20 cellular contexts compared by ENCODE assay signal in the genomic region with DNA sequence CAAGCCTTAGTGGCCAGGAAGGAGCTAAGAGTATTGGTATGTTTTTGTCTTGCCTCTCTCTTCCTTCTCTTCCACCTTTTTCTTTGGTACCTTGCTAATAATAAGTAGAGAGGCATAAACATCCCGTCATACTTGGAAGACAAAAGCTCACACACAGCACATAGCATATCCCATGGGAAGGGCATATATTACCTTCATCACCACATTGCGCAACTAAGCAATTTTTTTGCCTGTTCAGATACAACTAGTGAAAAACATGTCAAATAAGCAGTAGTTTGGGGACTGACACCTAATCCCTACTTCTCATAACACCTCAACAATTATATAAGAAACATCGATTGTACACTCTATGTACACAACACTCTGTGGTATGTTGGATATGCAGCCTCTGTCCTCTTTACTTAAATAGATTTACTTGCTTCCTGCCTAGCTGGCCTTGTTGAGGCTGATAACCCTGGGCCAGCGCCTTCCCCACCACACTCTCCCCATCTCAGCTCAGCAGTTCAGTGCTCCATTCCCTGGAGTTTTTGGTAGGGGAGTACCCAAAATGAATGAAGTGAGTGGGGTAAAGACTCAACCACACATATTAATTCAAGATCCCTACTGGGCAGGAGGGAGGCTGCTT. TPM values are rescaled to one million over a fixed set of nuclear protein-coding genes. Genes with fewer than 3 reads are reported as not detected.
DNase-seq lines count a peak whose midpoint lies in the region; ATAC-seq, FAIRE-seq and TF ChIP-seq lines count a peak whose summit lies in the region.
"Had no signal": no experiment of that assay in that cellular context is flagged by ENCODE, and none has a peak within 500 bp of the region (broad histone marks: within the 10 kb centered on the region; RNA-seq: fewer than 3 reads in every experiment).

No MANE protein-coding gene starts in this region.

- no peak overlapping the region for H3K4me3 ChIP-seq in BLaER1 treated with 17β-estradiol and CSF1 and Interleukin-3, amounts not matched to agents 10 nM and 100 nM
- no peak overlapping the region for H3K4me3 ChIP-seq in K562
- no peak overlapping the region for H3K4me3 ChIP-seq in neural progenitor cell
- H3K4me3 ChIP-seq in esophagus squamous epithelium = no peak overlapping the region
- H3K4me3 ChIP-seq: GM23248 had no signal

- peak overlapping the region; percentile 61 for H2AFZ ChIP-seq in K562 (ENCODE audit: low read depth, low read length)
- peak overlapping the region; percentile 5 for H2AFZ ChIP-seq in neural progenitor cell (replicated peaks)
- H2AFZ ChIP-seq: GM23248 had no signal

- no peaks in the 10 kb centered on the region for H3K27me3 ChIP-seq in BLaER1 treated with 17β-estradiol and CSF1 and Interleukin-3, amounts not matched to agents 10 nM and 100 nM
- H3K27me3 ChIP-seq in K562 (ENCODE audit: control insufficient read depth in 2 of 2, insufficient read depth in 2 of 2, low read length in 2 of 2) (no peaks in the 10 kb centered on the region), neural progenitor cell (no peaks in the 10 kb centered on the region), esophagus squamous epithelium (peaks cover 0 to 12% (median 0%) of the 10 kb centered on the region in 4 donors)

- no peaks in the 10 kb centered on the region for H3K36me3 Mint-ChIP-seq in neural progenitor cell
- H3K36me3 Mint-ChIP-seq: CD4-positive, alpha-beta memory T cell had no signal

- no peak overlapping the region for H3K27ac ChIP-seq in BLaER1 treated with 17β-estradiol and CSF1 and Interleukin-3, amounts not matched to agents 10 nM and 100 nM
- H3K27ac ChIP-seq in K562 (ENCODE audit: extremely low read depth, low read depth, low read length) (peak overlapping the region; percentile 59; the same call in 2 of the 3 replicates), neural progenitor cell (no peak overlapping the region), esophagus squamous epithelium (no peak overlapping the region)
- H3K27ac ChIP-seq: GM23248 had no signal

- intact Hi-C loops in K562 (cut with micrococcal nuclease) = no loop called here
- intact Hi-C loops in esophagus squamous epithelium (cut with DNase I) = no loop called here

- no TSS peak for BruUV-seq in K562 (replicated peaks; lab: Mats Ljungman, UMichigan)

- peaks cover 19% of the 10 kb centered on the region for H3F3A ChIP-seq in neural progenitor cell (ENCODE audit: low read depth)

- no peaks in the 10 kb centered on the region for H3K79me2 ChIP-seq in K562 (ENCODE audit: control insufficient read depth, insufficient read depth, low read length)
- H3K79me2 ChIP-seq in neural progenitor cell (ENCODE audit: low read depth) = no peaks in the 10 kb centered on the region

- H3K4me1 Mint-ChIP-seq in neural progenitor cell = peaks cover 52% of the 10 kb centered on the region

- no peak overlapping the region for H3K27ac Mint-ChIP-seq in neural progenitor cell
- H3K27ac Mint-ChIP-seq: CD4-positive, alpha-beta memory T cell; H9 had no signal

- peak in 3 of 4 experiments; percentile 5 to 57 (median 41) for DNase-seq in K562 (ENCODE audit: extremely low read depth in 1 of 4, low spot score in 3 of 4)
- DNase-seq in neural progenitor cell (ENCODE audit: low spot score) = no peak
- no peak for DNase-seq in SK-N-DZ (ENCODE audit: low spot score)
- DNase-seq in esophagus squamous epithelium (lab: John Stamatoyannopoulos, UW) = no peak
- DNase-seq: BE2C; C1 segment of cervical spinal cord; Calu3; CD4-positive, alpha-beta memory T cell; COR-L47; DMS53; DND-41; GM23248; H9 had no signal

- no peak overlapping the region for H3K4me3 Mint-ChIP-seq in neural progenitor cell
- H3K4me3 Mint-ChIP-seq: CD4-positive, alpha-beta memory T cell; H9 had no signal

- no peaks in the 10 kb centered on the region for H4K20me1 ChIP-seq in BLaER1 treated with 17β-estradiol and CSF1 and Interleukin-3, amounts not matched to agents 10 nM and 100 nM
- H4K20me1 ChIP-seq in K562 (replicated peaks; ENCODE audit: control insufficient read depth, insufficient read depth, low read length) (no peaks in the 10 kb centered on the region), neural progenitor cell (ENCODE audit: low read depth) (no peaks in the 10 kb centered on the region)

- CTCF ChIA-PET in K562 (lab: Yijun Ruan, JAX; ENCODE audit: low intra/inter-chr PET ratio) = no interaction called here

- peak overlapping the region in 6 of 11 experiments; percentile 8 to 50 (median 35); a peak in 7 of 22 replicates for H3K4me2 ChIP-seq in BLaER1 treated with 17β-estradiol and CSF1 and Interleukin-3, amounts not matched to agents 10 nM and 100 nM
- H3K4me2 ChIP-seq in K562 (ENCODE audit: insufficient read depth, low read length) (peak overlapping the region; percentile 66), neural progenitor cell (no peak overlapping the region)

- no peaks in the 10 kb centered on the region for H3K36me3 ChIP-seq in BLaER1 treated with 17β-estradiol and CSF1 and Interleukin-3, amounts not matched to agents 10 nM and 100 nM
- H3K36me3 ChIP-seq in K562 (ENCODE audit: control insufficient read depth, insufficient read depth, low read length) (no peaks in the 10 kb centered on the region), neural progenitor cell (peaks cover 3% of the 10 kb centered on the region), esophagus squamous epithelium (no peaks in the 10 kb centered on the region)
- H3K36me3 ChIP-seq: BE2C had no signal

- no peaks in the 10 kb centered on the region for H3K9me1 ChIP-seq in K562 (ENCODE audit: control insufficient read depth, insufficient read depth, low read length)

- POLR2A ChIA-PET in K562 (lab: Yijun Ruan, JAX) = interaction anchor here (0.6 to 0.7 kb wide), 4 partner anchors 9 to 20 kb away, joined by 3 read pairs; no protein-coding TSS in a partner anchor

- FAIRE-seq in K562 (lab: Jason Lieb, UNC) = no peak
- FAIRE-seq: G401.6, GM12892 had no signal

- no peak for TF ChIP-seq CTCF in K562 (IDR thresholded peaks at IDR 0.05 in 2 of 3, conservative IDR thresholded peaks at IDR 0.05 in 1 of 3; ENCODE audit: insufficient read depth in 2 of 3, low read depth in 1 of 3, low read length in 3 of 3)
- no peak for TF ChIP-seq CTCF in neural progenitor cell (IDR thresholded peaks at IDR 0.05)
- TF ChIP-seq CTCF in esophagus squamous epithelium (IDR thresholded peaks at IDR 0.05) = no peak

- in situ Hi-C loops in K562 (cut with MboI) = no loop called here

- TF ChIP-seq EP300 in Ishikawa (IDR thresholded peaks at IDR 0.05; ENCODE audit: borderline replicate concordance) = no peak
- TF ChIP-seq EP300 in K562 (IDR thresholded peaks at IDR 0.05; ENCODE audit: low read length) = no peak; the same call in 1 of the 2 replicates

- 36% methylated on average over 4 of the region's 4 CpGs for WGBS in K562 (ENCODE audit: insufficient coverage, low coverage, missing lambda C conversion rate)
- 81 to 88% methylated on average over 4 of the region's 4 CpGs for WGBS in esophagus squamous epithelium, 2 donors

- peaks cover 0 to 31% (median 4%) of the 10 kb centered on the region in 10 experiments; a peak in 8 of 20 replicates for H3K4me1 ChIP-seq in BLaER1 treated with 17β-estradiol and CSF1 and Interleukin-3, amounts not matched to agents 10 nM and 100 nM
- H3K4me1 ChIP-seq in K562 (replicated peaks in 1 of 2; ENCODE audit: control insufficient read depth in 2 of 2, insufficient read depth in 2 of 2, low read length in 2 of 2) (peaks cover 0 to 26% of the 10 kb centered on the region in 2 experiments; a peak in 2 of 5 replicates), neural progenitor cell (peaks cover 40% of the 10 kb centered on the region), esophagus squamous epithelium (peaks cover 0 to under 1% (median 0%) of the 10 kb centered on the region in 3 donors)
- H3K4me1 ChIP-seq: BE2C had no signal

- no peaks in the 10 kb centered on the region for H3K9me3 Mint-ChIP-seq in neural progenitor cell
- H3K9me3 Mint-ChIP-seq: H9 had no signal

- TF ChIP-seq POLR2A in K562 (conservative IDR thresholded peaks at IDR 0.05) (no peak), esophagus squamous epithelium (IDR thresholded peaks at IDR 0.05) (no peak)

- ATAC-seq in K562 (peak; percentile 78), GM21529 (IDR thresholded peaks at IDR 0.05; ENCODE audit: unreplicated experiment) (no peak), HG03439 (IDR thresholded peaks at IDR 0.05; ENCODE audit: unreplicated experiment) (no peak)
- ATAC-seq: HCT116 had no signal

- TF ChIP-seq RAD21 in Ishikawa (IDR thresholded peaks at IDR 0.05; ENCODE audit: low read depth) (no peak), K562 (CRISPR knock-in tag; conservative IDR thresholded peaks at IDR 0.05 in 1 of 2, IDR thresholded peaks at IDR 0.05 in 1 of 2) (no peak)

- no peak overlapping the region for H3K9ac ChIP-seq in BLaER1 treated with 17β-estradiol and CSF1 and Interleukin-3, amounts not matched to agents 10 nM and 100 nM
- H3K9ac ChIP-seq in K562 (ENCODE audit: insufficient read depth in 1 of 2, low read depth in 2 of 2, low read length in 2 of 2) = no peak overlapping the region; a peak in 1 of 4 replicates
- H3K9ac ChIP-seq in neural progenitor cell = no peak overlapping the region
- H3K9ac ChIP-seq: GM23248 had no signal

- no peaks in the 10 kb centered on the region for H3K9me3 ChIP-seq in BLaER1 treated with 17β-estradiol and CSF1 and Interleukin-3, amounts not matched to agents 10 nM and 100 nM (replicated peaks in 1 of 11)
- H3K9me3 ChIP-seq in K562 (replicated peaks; ENCODE audit: control insufficient read depth, insufficient read depth, low read depth, low read length) = no peaks in the 10 kb centered on the region
- H3K9me3 ChIP-seq in neural progenitor cell (ENCODE audit: low read depth) = no peaks in the 10 kb centered on the region
- H3K9me3 ChIP-seq in esophagus squamous epithelium = no peaks in the 10 kb centered on the region
- H3K9me3 ChIP-seq: BE2C had no signal

- peaks cover 3% of the 10 kb centered on the region for H3K27me3 Mint-ChIP-seq in neural progenitor cell (ENCODE audit: insufficient read depth, low read depth)

RNA-seq across cellular contexts. Expression of gene MBIP, which starts 35.4 kb away (rescaled TPM):
- 10.0 and 50.9 TPM in 2 replicates for total RNA-seq in K562 (2011; cell fraction: chromatin; rRNA removed; ENCODE audit: low replicate concordance)
- 3.8 and 10.1 TPM in 2 replicates for total RNA-seq in K562 (2011; cell fraction: nucleolus; rRNA removed)
- 20.8 and 50.6 TPM in 2 replicates for total RNA-seq in K562 (2011; cell fraction: nucleoplasm; rRNA removed)
- total RNA-seq in K562 (2014; rRNA removed) = 5.5 and 8.4 TPM in 2 replicates
- 13.8 and 16.1 TPM in 2 replicates for total RNA-seq in K562 (2014; rRNA removed; fragmentation: Illumina TruSeq; extraction: Trizol)
- total RNA-seq in K562 (2015; rRNA removed; fragmentation: Illumina TruSeq; extraction: Trizol) = 10.8 and 14.4 TPM in 2 replicates
- total RNA-seq in K562 (2021) = 12.8 and 14.4 TPM in 2 replicates
- 19.3 and 19.4 TPM in 2 replicates for polyA plus RNA-seq in K562 (2011; rRNA removed)
- polyA plus RNA-seq in K562 (2011; cell fraction: cytosol; rRNA removed) = 5.7 and 8.4 TPM in 2 replicates
- polyA plus RNA-seq in K562 (2011; cell fraction: nucleus; rRNA removed) = 14.2 and 23.8 TPM in 2 replicates
- polyA plus RNA-seq in K562 (2012) = 13.3 and 16.0 TPM in 2 replicates
- 21.0 and 25.3 TPM in 2 replicates for polyA plus RNA-seq in K562 (2014; fragmentation: Illumina TruSeq; extraction: Trizol)
- 10 to 100 TPM; 29.3 to 31.1 TPM for polyA plus RNA-seq in K562 (2014; fragmentation: Nextera tagmentation; extraction: Ambion mirVana)
- polyA plus RNA-seq in K562 (2014; rRNA removed) = 19.4 and 20.2 TPM in 2 replicates
- 18.3 and 26.3 TPM in 2 replicates for polyA minus RNA-seq in K562 (2011; rRNA and poly(A)+ RNA removed)
- 5.2 and 6.4 TPM in 2 replicates for polyA minus RNA-seq in K562 (2011; cell fraction: cytosol; rRNA and poly(A)+ RNA removed)
- 18.3 and 39.5 TPM in 2 replicates for polyA minus RNA-seq in K562 (2011; cell fraction: nucleus; rRNA and poly(A)+ RNA removed)
- total RNA-seq in neural progenitor cell (ENCODE audit: low replicate concordance) = 33.2 and 49.7 TPM in 2 replicates
- polyA plus RNA-seq in SK-N-DZ (2014; cell fraction: cytosol; rRNA removed) = 17.5 and 18.0 TPM in 2 replicates
- 22.2 and 33.3 TPM in 2 replicates for polyA plus RNA-seq in SK-N-DZ (2014; cell fraction: nucleus; rRNA removed)
- 10 to 100 TPM in 1 of 4 donors, 1 to 10 TPM in 3; 5.2 to 14.7 (median 9.3) TPM for total RNA-seq in esophagus squamous epithelium

Comparison
In these comparisons a context has a peak if more than half of its experiments do, and no peak if none do; other contexts are left out.
1. DNase-seq: peak in K562 (3 of 4); none in neural progenitor cell (single experiment), SK-N-DZ (single experiment) and esophagus squamous epithelium (single experiment).